Comparison of ENCODE assay signal across 1 cellular context in the genomic region with DNA sequence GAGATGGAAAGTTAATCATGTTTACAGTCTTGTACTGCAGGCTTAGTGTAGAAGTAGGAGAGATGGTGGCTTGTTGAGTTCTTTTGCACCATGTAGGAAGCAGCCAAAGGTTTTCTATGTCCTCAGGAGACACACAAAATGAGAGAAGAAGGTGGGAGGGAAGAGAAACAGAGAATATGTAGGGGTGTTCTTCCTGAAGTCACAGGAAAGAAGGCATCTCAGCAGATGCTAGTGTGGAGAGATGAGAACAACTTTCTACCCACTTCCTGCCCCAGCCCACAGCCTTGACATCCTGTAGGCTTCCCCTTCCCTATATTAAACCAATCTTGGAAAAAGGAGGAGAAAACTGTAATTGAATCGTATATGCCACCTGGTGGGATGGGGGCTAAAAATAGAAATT.
TF ChIP-seq lines count a peak whose summit lies in the region.

No MANE protein-coding gene starts in this region.

TF ChIP-seq in GM12878, 131 proteins besides CTCF, POLR2A, EP300 and RAD21 (continued from another document):
- TF ChIP-seq NFIC (IDR thresholded peaks at IDR 0.05; ENCODE audit: low read depth, low read length): peak; percentile 40; the same call in 1 of the 2 replicates
